Comparison of ENCODE assay signal across 4 cellular contexts in genomic region chr12:109891731-109892130, GRCh38. TPM values are rescaled to one million over a fixed set of nuclear protein-coding genes. Genes with fewer than 3 reads are reported as not detected.
"Had no signal": no experiment of that assay in that cellular context is flagged by ENCODE, and none has a peak within 500 bp of the region (broad histone marks: within the 10 kb centered on the region; RNA-seq: fewer than 3 reads in every experiment).

No MANE protein-coding gene starts in this region.

RNA-seq across cellular contexts. Expression of gene TRPV4, which starts 58.5 kb away (rescaled TPM):
- total RNA-seq: gastrocnemius medialis, occipital lobe had no signal
- polyA plus RNA-seq: naive thymus-derived CD4-positive, alpha-beta T cell; neural cell had no signal
